ENCODE assay signal across 16 cellular contexts in genomic region chr4:7598939-7599790, GRCh38.
A peak's percentile ranks its signal among the peaks of the same experiment; 100 is the strongest.
DNase-seq lines count a peak whose midpoint lies in the region; ATAC-seq and TF ChIP-seq lines count a peak whose summit lies in the region.
"Had no signal": no experiment of that assay in that cellular context is flagged by ENCODE, and none has a peak within 500 bp of the region (broad histone marks: within the 10 kb centered on the region; RNA-seq: fewer than 3 reads in every experiment).

No MANE protein-coding gene starts in this region.

- peak; percentile 76 for ATAC-seq in left ventricle myocardium superior
- ATAC-seq in sciatic nerve, result peak; percentile 22
- ATAC-seq: GM12878, HepG2 had no signal

- DNase-seq in NCI-H510A treated with DMSO at 0.1 percent for 48 hours (lab: John Stamatoyannopoulos, UW), result peak; percentile 5
- no peak for DNase-seq in NCI-H510A (lab: John Stamatoyannopoulos, UW)
- DNase-seq in NCI-H2029 (lab: John Stamatoyannopoulos, UW), result peak; percentile 84
- peak; percentile 59 for DNase-seq in left ventricle myocardium superior
- DNase-seq in sciatic nerve (ENCODE audit: low spot score), result no peak
- DNase-seq in DMS114 treated with DMSO at 0.1 percent for 48 hours (lab: John Stamatoyannopoulos, UW; ENCODE audit: unreplicated experiment), result no peak
- DNase-seq in prostate gland (ENCODE audit: low spot score), result no peak
- DNase-seq in glomerular visceral epithelial cell (ENCODE audit: extremely low spot score), result no peak
- DNase-seq: DMS 273 treated with DMSO at 0.1 percent for 48 hours, HCEC 1CT, MG63, SJCRH30 had no signal

- H3K36me3 ChIP-seq in prostate gland, result no peaks in the 10 kb centered on the region
- H3K36me3 ChIP-seq: MG63, SJCRH30 had no signal

- peaks cover 10% of the 10 kb centered on the region for H3K4me1 ChIP-seq in prostate gland (replicated peaks)

- no peaks in the 10 kb centered on the region for H3K9me3 ChIP-seq in prostate gland
- H3K9me3 ChIP-seq: MG63 had no signal

- 74% methylated on average over 29 of the region's 29 CpGs for WGBS in prostate gland

- TF ChIP-seq CTCF in prostate gland (IDR thresholded peaks at IDR 0.05), result no peak

- TF ChIP-seq POLR2A in prostate gland (IDR thresholded peaks at IDR 0.05), result no peak

- H3K27ac ChIP-seq in prostate gland, result no peak overlapping the region
- H3K27ac ChIP-seq: BLaER1 treated with 17β-estradiol and CSF1 and Interleukin-3, amounts not matched to agents 10 nM and 100 nM; KMS-11; SJCRH30 had no signal

- H3K4me3 ChIP-seq in prostate gland, result no peak overlapping the region
- H3K4me3 ChIP-seq: BLaER1 treated with 17β-estradiol and CSF1 and Interleukin-3, amounts not matched to agents 10 nM and 100 nM; GM12878; MG63; SJCRH30 had no signal

- H3K27me3 ChIP-seq in prostate gland (replicated peaks; ENCODE audit: insufficient read depth), result peaks cover 4% of the 10 kb centered on the region
- H3K27me3 ChIP-seq: BLaER1 treated with 17β-estradiol and CSF1 and Interleukin-3, amounts not matched to agents 10 nM and 100 nM; MG63; SJCRH30 had no signal

- intact Hi-C loops in left ventricle myocardium superior (cut with micrococcal nuclease), result no loop called here
- intact Hi-C loops in sciatic nerve (cut with DNase I), result no loop called here
- intact Hi-C loops in prostate gland (cut with DNase I), result no loop called here

Comparison
In these comparisons a context has a peak if more than half of its experiments do, and no peak if none do; other contexts are left out.
1. DNase-seq: peak in NCI-H510A treated with DMSO at 0.1 percent for 48 hours (single experiment), NCI-H2029 (single experiment) and left ventricle myocardium superior (single experiment); none in NCI-H510A (single experiment), sciatic nerve (single experiment), DMS114 treated with DMSO at 0.1 percent for 48 hours (single experiment), prostate gland (single experiment) and glomerular visceral epithelial cell (single experiment).